ENCODE assay signal across 1 cellular context in the genomic region with DNA sequence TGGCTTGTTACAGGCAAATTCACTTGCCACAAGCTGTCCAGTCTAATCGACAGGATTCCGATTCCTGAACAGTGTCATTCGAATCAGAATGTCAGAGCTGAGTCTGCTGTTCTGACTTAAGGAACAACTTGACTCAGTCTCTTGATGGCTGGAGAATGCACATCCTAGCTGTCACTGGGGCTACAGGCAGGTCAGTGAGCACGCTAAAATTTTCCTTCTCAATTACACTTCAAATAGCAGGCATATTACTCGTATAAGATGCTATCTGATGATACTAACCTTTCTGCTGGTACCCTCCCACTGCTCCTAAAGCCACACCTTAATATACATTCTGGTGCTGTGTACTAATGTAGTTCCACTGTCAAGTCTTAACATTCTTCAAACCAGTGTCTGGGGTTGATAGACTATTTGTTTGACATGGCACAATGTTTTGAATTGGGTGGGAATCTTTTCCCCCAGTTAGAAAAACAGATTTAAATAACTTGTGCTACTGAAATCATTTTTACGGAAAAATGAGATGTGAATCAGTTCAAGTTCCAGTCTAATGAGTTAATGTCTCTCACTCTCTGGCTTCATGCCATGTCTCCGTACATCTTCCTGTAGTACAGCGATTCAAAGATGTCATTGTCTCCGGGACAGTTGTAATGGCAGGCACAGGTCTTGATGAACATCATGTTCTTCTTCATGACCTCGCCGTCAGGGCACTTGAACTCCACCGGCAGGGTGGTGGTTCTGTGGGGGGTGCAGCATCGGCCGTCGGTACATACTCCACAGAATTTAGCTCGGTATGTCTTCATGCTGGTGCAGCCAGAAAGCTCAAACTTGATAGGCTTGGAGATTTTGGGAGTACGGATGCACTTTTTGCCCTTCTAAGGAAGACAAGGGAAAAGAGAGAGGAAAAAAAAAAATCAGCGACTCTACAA.
TF ChIP-seq lines count a peak whose summit lies in the region.

No MANE protein-coding gene starts in this region.

TF ChIP-seq in HepG2, 621 proteins besides CTCF, POLR2A, EP300 and RAD21 (continued from another document and continues in another):
- TF ChIP-seq, protein P1, sequence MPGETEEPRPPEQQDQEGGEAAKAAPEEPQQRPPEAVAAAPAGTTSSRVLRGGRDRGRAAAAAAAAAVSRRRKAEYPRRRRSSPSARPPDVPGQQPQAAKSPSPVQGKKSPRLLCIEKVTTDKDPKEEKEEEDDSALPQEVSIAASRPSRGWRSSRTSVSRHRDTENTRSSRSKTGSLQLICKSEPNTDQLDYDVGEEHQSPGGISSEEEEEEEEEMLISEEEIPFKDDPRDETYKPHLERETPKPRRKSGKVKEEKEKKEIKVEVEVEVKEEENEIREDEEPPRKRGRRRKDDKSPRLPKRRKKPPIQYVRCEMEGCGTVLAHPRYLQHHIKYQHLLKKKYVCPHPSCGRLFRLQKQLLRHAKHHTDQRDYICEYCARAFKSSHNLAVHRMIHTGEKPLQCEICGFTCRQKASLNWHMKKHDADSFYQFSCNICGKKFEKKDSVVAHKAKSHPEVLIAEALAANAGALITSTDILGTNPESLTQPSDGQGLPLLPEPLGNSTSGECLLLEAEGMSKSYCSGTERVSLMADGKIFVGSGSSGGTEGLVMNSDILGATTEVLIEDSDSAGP (CRISPR knock-in tag; IDR thresholded peaks at IDR 0.05; ENCODE audit: borderline replicate concordance), result no peak
- TF ChIP-seq SP2 (CRISPR knock-in tag; IDR thresholded peaks at IDR 0.05) (no peak), PTBP1 (IDR thresholded peaks at IDR 0.05; ENCODE audit: low read depth, low read length, poor library complexity, severe bottlenecking) (no peak), ZNF512B (CRISPR knock-in tag; IDR thresholded peaks at IDR 0.05; ENCODE audit: borderline replicate concordance) (no peak), ZBTB44 (CRISPR knock-in tag; IDR thresholded peaks at IDR 0.05) (no peak; the same call in 1 of the 2 replicates), KLF15 (CRISPR knock-in tag; IDR thresholded peaks at IDR 0.05; ENCODE audit: borderline replicate concordance) (no peak), ZFP41 (CRISPR knock-in tag; IDR thresholded peaks at IDR 0.05; ENCODE audit: borderline replicate concordance) (no peak), THRA (CRISPR knock-in tag; IDR thresholded peaks at IDR 0.05; ENCODE audit: borderline replicate concordance) (peak; percentile 53; the same call in 1 of the 2 replicates), ZNF83 (CRISPR knock-in tag; IDR thresholded peaks at IDR 0.05; ENCODE audit: borderline replicate concordance) (no peak), TAF1 (CRISPR knock-in tag; IDR thresholded peaks at IDR 0.05) (no peak), MEIS1 (CRISPR knock-in tag; IDR thresholded peaks at IDR 0.05; ENCODE audit: borderline replicate concordance) (no peak), MEF2D (CRISPR knock-in tag; IDR thresholded peaks at IDR 0.05) (no peak), BCL6 (CRISPR knock-in tag; IDR thresholded peaks at IDR 0.05) (peak; percentile 25; the same call in 1 of the 2 replicates), SMAD9 (CRISPR knock-in tag; IDR thresholded peaks at IDR 0.05) (no peak), GTF2F1 (IDR thresholded peaks at IDR 0.05; ENCODE audit: low read length) (no peak), ZNF225 (CRISPR knock-in tag; IDR thresholded peaks at IDR 0.05) (no peak), ZNF431 (CRISPR knock-in tag; IDR thresholded peaks at IDR 0.05; ENCODE audit: borderline replicate concordance, low read depth) (peak; percentile 25; the same call in 1 of the 2 replicates), ERF (CRISPR knock-in tag; IDR thresholded peaks at IDR 0.05) (no peak; the same call in none of the 2 replicates), YEATS2 (CRISPR knock-in tag; IDR thresholded peaks at IDR 0.05; ENCODE audit: borderline replicate concordance) (no peak), ZNF333 (CRISPR knock-in tag; IDR thresholded peaks at IDR 0.05; ENCODE audit: borderline replicate concordance) (no peak), ZNF460 (CRISPR knock-in tag; IDR thresholded peaks at IDR 0.05; ENCODE audit: borderline replicate concordance) (no peak), RFX5 (IDR thresholded peaks at IDR 0.05; ENCODE audit: low read depth, low read length) (no peak), SOX13 (IDR thresholded peaks at IDR 0.05) (no peak), SOX13 (CRISPR knock-in tag; conservative IDR thresholded peaks at IDR 0.05 in 1 of 2, IDR thresholded peaks at IDR 0.05 in 1 of 2) (no peak), ZNF432 (CRISPR knock-in tag; IDR thresholded peaks at IDR 0.05; ENCODE audit: borderline replicate concordance) (no peak), ZFP36 (IDR thresholded peaks at IDR 0.05; ENCODE audit: borderline replicate concordance, low read depth, low read length, partially characterized antibody) (no peak), ZC3H4 (CRISPR knock-in tag; IDR thresholded peaks at IDR 0.05; ENCODE audit: borderline replicate concordance) (peak; percentile 95)
- TF ChIP-seq, protein P2, sequence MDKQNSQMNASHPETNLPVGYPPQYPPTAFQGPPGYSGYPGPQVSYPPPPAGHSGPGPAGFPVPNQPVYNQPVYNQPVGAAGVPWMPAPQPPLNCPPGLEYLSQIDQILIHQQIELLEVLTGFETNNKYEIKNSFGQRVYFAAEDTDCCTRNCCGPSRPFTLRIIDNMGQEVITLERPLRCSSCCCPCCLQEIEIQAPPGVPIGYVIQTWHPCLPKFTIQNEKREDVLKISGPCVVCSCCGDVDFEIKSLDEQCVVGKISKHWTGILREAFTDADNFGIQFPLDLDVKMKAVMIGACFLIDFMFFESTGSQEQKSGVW (CRISPR knock-in tag; IDR thresholded peaks at IDR 0.05; ENCODE audit: borderline replicate concordance), result no peak
- TF ChIP-seq, protein P3, sequence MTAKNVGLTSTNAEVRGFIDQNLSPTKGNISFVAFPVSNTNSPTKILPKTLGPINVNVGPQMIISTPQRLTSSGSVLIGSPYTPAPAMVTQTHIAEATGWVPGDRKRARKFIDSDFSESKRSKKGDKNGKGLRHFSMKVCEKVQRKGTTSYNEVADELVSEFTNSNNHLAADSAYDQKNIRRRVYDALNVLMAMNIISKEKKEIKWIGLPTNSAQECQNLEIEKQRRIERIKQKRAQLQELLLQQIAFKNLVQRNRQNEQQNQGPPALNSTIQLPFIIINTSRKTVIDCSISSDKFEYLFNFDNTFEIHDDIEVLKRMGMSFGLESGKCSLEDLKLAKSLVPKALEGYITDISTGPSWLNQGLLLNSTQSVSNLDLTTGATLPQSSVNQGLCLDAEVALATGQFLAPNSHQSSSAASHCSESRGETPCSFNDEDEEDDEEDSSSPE (CRISPR knock-in tag; IDR thresholded peaks at IDR 0.05), result no peak
- TF ChIP-seq, protein P4, sequence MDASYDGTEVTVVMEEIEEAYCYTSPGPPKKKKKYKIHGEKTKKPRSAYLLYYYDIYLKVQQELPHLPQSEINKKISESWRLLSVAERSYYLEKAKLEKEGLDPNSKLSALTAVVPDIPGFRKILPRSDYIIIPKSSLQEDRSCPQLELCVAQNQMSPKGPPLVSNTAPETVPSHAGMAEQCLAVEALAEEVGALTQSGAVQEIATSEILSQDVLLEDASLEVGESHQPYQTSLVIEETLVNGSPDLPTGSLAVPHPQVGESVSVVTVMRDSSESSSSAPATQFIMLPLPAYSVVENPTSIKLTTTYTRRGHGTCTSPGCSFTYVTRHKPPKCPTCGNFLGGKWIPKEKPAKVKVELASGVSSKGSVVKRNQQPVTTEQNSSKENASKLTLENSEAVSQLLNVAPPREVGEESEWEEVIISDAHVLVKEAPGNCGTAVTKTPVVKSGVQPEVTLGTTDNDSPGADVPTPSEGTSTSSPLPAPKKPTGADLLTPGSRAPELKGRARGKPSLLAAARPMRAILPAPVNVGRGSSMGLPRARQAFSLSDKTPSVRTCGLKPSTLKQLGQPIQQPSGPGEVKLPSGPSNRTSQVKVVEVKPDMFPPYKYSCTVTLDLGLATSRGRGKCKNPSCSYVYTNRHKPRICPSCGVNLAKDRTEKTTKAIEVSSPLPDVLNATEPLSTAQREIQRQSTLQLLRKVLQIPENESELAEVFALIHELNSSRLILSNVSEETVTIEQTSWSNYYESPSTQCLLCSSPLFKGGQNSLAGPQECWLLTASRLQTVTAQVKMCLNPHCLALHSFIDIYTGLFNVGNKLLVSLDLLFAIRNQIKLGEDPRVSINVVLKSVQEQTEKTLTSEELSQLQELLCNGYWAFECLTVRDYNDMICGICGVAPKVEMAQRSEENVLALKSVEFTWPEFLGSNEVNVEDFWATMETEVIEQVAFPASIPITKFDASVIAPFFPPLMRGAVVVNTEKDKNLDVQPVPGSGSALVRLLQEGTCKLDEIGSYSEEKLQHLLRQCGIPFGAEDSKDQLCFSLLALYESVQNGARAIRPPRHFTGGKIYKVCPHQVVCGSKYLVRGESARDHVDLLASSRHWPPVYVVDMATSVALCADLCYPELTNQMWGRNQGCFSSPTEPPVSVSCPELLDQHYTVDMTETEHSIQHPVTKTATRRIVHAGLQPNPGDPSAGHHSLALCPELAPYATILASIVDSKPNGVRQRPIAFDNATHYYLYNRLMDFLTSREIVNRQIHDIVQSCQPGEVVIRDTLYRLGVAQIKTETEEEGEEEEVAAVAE (CRISPR knock-in tag; IDR thresholded peaks at IDR 0.05; ENCODE audit: borderline replicate concordance), result peak; percentile 51
- TF ChIP-seq, protein P5, sequence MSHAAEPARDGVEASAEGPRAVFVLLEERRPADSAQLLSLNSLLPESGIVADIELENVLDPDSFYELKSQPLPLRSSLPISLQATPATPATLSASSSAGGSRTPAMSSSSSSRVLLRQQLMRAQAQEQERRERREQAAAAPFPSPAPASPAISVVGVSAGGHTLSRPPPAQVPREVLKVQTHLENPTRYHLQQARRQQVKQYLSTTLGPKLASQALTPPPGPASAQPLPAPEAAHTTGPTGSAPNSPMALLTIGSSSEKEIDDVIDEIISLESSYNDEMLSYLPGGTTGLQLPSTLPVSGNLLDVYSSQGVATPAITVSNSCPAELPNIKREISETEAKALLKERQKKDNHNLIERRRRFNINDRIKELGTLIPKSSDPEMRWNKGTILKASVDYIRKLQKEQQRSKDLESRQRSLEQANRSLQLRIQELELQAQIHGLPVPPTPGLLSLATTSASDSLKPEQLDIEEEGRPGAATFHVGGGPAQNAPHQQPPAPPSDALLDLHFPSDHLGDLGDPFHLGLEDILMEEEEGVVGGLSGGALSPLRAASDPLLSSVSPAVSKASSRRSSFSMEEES (CRISPR knock-in tag; IDR thresholded peaks at IDR 0.05), result no peak; the same call in 1 of the 2 replicates
- TF ChIP-seq, protein P6, sequence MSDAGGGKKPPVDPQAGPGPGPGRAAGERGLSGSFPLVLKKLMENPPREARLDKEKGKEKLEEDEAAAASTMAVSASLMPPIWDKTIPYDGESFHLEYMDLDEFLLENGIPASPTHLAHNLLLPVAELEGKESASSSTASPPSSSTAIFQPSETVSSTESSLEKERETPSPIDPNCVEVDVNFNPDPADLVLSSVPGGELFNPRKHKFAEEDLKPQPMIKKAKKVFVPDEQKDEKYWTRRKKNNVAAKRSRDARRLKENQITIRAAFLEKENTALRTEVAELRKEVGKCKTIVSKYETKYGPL (CRISPR knock-in tag; IDR thresholded peaks at IDR 0.05), result no peak; the same call in 1 of the 2 replicates
